Comparison of ENCODE assay signal across 1 cellular context in genomic region chr15:74202461-74203401, GRCh38.
TF ChIP-seq lines count a peak whose summit lies in the region.

Gene STRA6 (minus strand): TSS chr15:74202787. CDS start chr15:74202267, 520 bp downstream.

TF ChIP-seq in IMR-90, 13 proteins besides CTCF, POLR2A, EP300 and RAD21 (continued from another document):
- TF ChIP-seq CEBPB (IDR thresholded peaks at IDR 0.05; ENCODE audit: low read depth, low read length) = no peak
- TF ChIP-seq FOS (IDR thresholded peaks at IDR 0.05; ENCODE audit: low read depth, low read length) = no peak
- no peak for TF ChIP-seq ELK1 (IDR thresholded peaks at IDR 0.05; ENCODE audit: borderline replicate concordance, low read depth, low read length)
- TF ChIP-seq CHD1 (IDR thresholded peaks at IDR 0.05; ENCODE audit: low read depth, low read length) = no peak
